Comparison of ENCODE assay signal across 1 cellular context in the genomic region with DNA sequence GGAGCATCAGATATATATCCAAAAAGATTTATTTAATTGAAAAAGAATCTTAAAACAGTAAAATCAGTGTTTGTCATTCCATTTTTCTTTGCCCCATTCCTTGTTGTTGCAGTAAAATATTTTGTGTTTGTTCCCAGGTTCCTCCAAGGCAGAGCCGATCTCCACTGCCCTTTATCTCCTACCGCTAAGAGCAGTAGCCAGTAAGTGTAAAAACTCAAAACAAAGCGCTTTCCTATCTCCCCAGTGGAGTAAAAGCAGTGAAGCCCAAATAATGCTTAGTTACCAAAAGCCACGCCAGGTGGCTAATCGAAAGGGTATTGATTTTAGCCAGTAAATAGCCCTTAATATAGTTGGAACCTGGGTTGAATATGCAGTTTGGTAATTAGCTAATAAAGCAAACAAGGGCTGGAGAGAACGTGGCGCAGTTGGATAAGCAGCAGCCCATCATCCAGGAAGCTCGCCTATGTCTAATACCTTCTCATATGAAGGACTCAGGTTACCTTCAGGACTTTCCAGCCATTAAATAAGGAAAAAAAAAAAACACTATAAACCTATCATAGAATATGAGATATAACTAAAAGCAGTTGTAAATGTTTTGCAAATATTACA.
TF ChIP-seq lines count a peak whose summit lies in the region.

No MANE protein-coding gene starts in this region.

TF ChIP-seq in GM23338, 12 proteins besides CTCF, POLR2A, EP300 and RAD21:
- TF ChIP-seq EZH2phosphoT487 (IDR thresholded peaks at IDR 0.05; ENCODE audit: unreplicated experiment) (no peak), STAT1 (IDR thresholded peaks at IDR 0.05; ENCODE audit: unreplicated experiment) (no peak), JUNB (IDR thresholded peaks at IDR 0.05; ENCODE audit: unreplicated experiment) (no peak), ZNF331 (CRISPR knock-in tag; IDR thresholded peaks at IDR 0.05; ENCODE audit: low read depth) (no peak), NANOG (IDR thresholded peaks at IDR 0.05; ENCODE audit: borderline replicate concordance) (no peak), ZNF114 (CRISPR knock-in tag; IDR thresholded peaks at IDR 0.05) (no peak)
- TF ChIP-seq, protein P1, sequence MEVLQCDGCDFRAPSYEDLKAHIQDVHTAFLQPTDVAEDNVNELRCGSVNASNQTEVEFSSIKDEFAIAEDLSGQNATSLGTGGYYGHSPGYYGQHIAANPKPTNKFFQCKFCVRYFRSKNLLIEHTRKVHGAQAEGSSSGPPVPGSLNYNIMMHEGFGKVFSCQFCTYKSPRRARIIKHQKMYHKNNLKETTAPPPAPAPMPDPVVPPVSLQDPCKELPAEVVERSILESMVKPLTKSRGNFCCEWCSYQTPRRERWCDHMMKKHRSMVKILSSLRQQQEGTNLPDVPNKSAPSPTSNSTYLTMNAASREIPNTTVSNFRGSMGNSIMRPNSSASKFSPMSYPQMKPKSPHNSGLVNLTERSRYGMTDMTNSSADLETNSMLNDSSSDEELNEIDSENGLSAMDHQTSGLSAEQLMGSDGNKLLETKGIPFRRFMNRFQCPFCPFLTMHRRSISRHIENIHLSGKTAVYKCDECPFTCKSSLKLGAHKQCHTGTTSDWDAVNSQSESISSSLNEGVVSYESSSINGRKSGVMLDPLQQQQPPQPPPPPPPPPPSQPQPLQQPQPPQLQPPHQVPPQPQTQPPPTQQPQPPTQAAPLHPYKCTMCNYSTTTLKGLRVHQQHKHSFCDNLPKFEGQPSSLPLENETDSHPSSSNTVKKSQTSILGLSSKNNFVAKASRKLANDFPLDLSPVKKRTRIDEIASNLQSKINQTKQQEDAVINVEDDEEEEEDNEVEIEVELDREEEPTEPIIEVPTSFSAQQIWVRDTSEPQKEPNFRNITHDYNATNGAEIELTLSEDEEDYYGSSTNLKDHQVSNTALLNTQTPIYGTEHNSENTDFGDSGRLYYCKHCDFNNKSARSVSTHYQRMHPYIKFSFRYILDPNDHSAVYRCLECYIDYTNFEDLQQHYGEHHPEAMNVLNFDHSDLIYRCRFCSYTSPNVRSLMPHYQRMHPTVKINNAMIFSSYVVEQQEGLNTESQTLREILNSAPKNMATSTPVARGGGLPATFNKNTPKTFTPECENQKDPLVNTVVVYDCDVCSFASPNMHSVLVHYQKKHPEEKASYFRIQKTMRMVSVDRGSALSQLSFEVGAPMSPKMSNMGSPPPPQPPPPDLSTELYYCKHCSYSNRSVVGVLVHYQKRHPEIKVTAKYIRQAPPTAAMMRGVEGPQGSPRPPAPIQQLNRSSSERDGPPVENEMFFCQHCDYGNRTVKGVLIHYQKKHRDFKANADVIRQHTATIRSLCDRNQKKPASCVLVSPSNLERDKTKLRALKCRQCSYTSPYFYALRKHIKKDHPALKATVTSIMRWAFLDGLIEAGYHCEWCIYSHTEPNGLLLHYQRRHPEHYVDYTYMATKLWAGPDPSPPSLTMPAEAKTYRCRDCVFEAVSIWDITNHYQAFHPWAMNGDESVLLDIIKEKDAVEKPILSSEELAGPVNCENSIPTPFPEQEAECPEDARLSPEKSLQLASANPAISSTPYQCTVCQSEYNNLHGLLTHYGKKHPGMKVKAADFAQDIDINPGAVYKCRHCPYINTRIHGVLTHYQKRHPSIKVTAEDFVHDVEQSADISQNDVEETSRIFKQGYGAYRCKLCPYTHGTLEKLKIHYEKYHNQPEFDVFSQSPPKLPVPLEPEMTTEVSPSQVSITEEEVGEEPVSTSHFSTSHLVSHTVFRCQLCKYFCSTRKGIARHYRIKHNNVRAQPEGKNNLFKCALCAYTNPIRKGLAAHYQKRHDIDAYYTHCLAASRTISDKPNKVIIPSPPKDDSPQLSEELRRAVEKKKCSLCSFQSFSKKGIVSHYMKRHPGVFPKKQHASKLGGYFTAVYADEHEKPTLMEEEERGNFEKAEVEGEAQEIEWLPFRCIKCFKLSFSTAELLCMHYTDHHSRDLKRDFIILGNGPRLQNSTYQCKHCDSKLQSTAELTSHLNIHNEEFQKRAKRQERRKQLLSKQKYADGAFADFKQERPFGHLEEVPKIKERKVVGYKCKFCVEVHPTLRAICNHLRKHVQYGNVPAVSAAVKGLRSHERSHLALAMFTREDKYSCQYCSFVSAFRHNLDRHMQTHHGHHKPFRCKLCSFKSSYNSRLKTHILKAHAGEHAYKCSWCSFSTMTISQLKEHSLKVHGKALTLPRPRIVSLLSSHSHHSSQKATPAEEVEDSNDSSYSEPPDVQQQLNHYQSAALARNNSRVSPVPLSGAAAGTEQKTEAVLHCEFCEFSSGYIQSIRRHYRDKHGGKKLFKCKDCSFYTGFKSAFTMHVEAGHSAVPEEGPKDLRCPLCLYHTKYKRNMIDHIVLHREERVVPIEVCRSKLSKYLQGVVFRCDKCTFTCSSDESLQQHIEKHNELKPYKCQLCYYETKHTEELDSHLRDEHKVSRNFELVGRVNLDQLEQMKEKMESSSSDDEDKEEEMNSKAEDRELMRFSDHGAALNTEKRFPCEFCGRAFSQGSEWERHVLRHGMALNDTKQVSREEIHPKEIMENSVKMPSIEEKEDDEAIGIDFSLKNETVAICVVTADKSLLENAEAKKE (CRISPR knock-in tag; IDR thresholded peaks at IDR 0.05): no peak
- TF ChIP-seq, protein P2, sequence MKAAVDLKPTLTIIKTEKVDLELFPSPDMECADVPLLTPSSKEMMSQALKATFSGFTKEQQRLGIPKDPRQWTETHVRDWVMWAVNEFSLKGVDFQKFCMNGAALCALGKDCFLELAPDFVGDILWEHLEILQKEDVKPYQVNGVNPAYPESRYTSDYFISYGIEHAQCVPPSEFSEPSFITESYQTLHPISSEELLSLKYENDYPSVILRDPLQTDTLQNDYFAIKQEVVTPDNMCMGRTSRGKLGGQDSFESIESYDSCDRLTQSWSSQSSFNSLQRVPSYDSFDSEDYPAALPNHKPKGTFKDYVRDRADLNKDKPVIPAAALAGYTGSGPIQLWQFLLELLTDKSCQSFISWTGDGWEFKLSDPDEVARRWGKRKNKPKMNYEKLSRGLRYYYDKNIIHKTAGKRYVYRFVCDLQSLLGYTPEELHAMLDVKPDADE (IDR thresholded peaks at IDR 0.05): no peak
TF ChIP-seq in GM23338: peak in this region for 0.
